ENCODE assay signal across 17 cellular contexts in genomic region chr3:152350139-152350538, GRCh38.
DNase-seq lines count a peak whose midpoint lies in the region; ATAC-seq, FAIRE-seq and TF ChIP-seq lines count a peak whose summit lies in the region.
"Had no signal": no experiment of that assay in that cellular context is flagged by ENCODE, and none has a peak within 500 bp of the region (broad histone marks: within the 10 kb centered on the region; RNA-seq: fewer than 3 reads in every experiment).

No MANE protein-coding gene starts in this region.

- H3F3A ChIP-seq in GM23338 (replicated peaks; ENCODE audit: low read depth) (no peaks in the 10 kb centered on the region), SU-DHL-6 (ENCODE audit: insufficient read depth) (peaks cover 39% of the 10 kb centered on the region)

- H3K27ac ChIP-seq in A549 = no peak overlapping the region
- H3K27ac ChIP-seq in GM23338 (ENCODE audit: low read depth) = no peak overlapping the region
- H3K27ac ChIP-seq in SU-DHL-6 (ENCODE audit: low read depth, low read length) = peak overlapping the region; percentile 17; the same call in 1 of the 2 replicates
- H3K27ac ChIP-seq in keratinocyte (ENCODE audit: control insufficient read depth, insufficient read depth, low read length) = peak overlapping the region; percentile 85
- H3K27ac ChIP-seq: lower lobe of right lung had no signal

- TF ChIP-seq EP300 in A549 (IDR thresholded peaks at IDR 0.05) = no peak

- TF ChIP-seq RAD21 in A549 (conservative IDR thresholded peaks at IDR 0.05 in 1 of 2, IDR thresholded peaks at IDR 0.05 in 1 of 2) = no peak

- peaks cover 10% of the 10 kb centered on the region for H3K4me1 Mint-ChIP-seq in GM23338
- peaks cover 41% of the 10 kb centered on the region for H3K4me1 Mint-ChIP-seq in activated naive CD8-positive, alpha-beta T cell treated with anti-CD3 and anti-CD28 coated beads for 36 hours

- H3K9me2 ChIP-seq in GM23338 (ENCODE audit: insufficient read depth) = no peaks in the 10 kb centered on the region
- H3K9me2 ChIP-seq in SU-DHL-6 (replicated peaks; ENCODE audit: insufficient read depth, low read length) = no peaks in the 10 kb centered on the region

- DNase-seq in A549 (ENCODE audit: low read depth in 1 of 2, low spot score in 1 of 2) (no peak), GM23338 (ENCODE audit: low spot score) (peak; percentile 15), keratinocyte (ENCODE audit: low read depth, low spot score) (no peak), T1000 (lab: John Stamatoyannopoulos, UW) (no peak), NCI-H1930 (lab: John Stamatoyannopoulos, UW) (no peak), NCI-H1417 (lab: John Stamatoyannopoulos, UW) (no peak)
- no peak for DNase-seq in activated naive CD8-positive, alpha-beta T cell treated with anti-CD3 and anti-CD28 coated beads for 36 hours
- DNase-seq: aorta, lower lobe of right lung, NCI-H748 treated with DMSO at 0.1 percent for 48 hours, RPMI8226 had no signal

- H3K27me3 ChIP-seq in GM23338 (ENCODE audit: insufficient read depth) (no peaks in the 10 kb centered on the region), SU-DHL-6 (ENCODE audit: low read length) (no peaks in the 10 kb centered on the region), keratinocyte (ENCODE audit: control insufficient read depth, extremely low read depth, insufficient read depth, low read length) (no peaks in the 10 kb centered on the region)

- peaks cover 23% of the 10 kb centered on the region; the same call in 1 of the 2 replicates for H3K79me2 ChIP-seq in GM23338 (replicated peaks; ENCODE audit: insufficient read depth)
- peaks cover 100% of the 10 kb centered on the region for H3K79me2 ChIP-seq in SU-DHL-6 (ENCODE audit: insufficient read depth, low read length)
- peaks cover 56% of the 10 kb centered on the region for H3K79me2 ChIP-seq in keratinocyte (ENCODE audit: control insufficient read depth, insufficient read depth, low read length)

- H3K9me1 ChIP-seq in keratinocyte (ENCODE audit: control insufficient read depth, extremely low read depth, insufficient read depth, low read length) = no peaks in the 10 kb centered on the region

- no peaks in the 10 kb centered on the region for H3K27me3 Mint-ChIP-seq in GM23338 (ENCODE audit: insufficient read depth, low read depth, poor library complexity)
- H3K27me3 Mint-ChIP-seq in activated naive CD8-positive, alpha-beta T cell treated with anti-CD3 and anti-CD28 coated beads for 36 hours = no peaks in the 10 kb centered on the region
- H3K27me3 Mint-ChIP-seq: natural killer cell treated with Interleukin-12 subunit alpha and Interleukin-12 subunit beta and Interleukin-15 and Interleukin-18, amount 100 ng/mL, for 72 hours had no signal

- H3K36me3 Mint-ChIP-seq in GM23338 (ENCODE audit: low read depth) = no peaks in the 10 kb centered on the region
- peaks cover 38% of the 10 kb centered on the region for H3K36me3 Mint-ChIP-seq in activated naive CD8-positive, alpha-beta T cell treated with anti-CD3 and anti-CD28 coated beads for 36 hours

- CTCF ChIA-PET in A549 (lab: Yijun Ruan, JAX) = no interaction called here

- no peak for FAIRE-seq in A549 (lab: Jason Lieb, UNC)
- no peak for FAIRE-seq in keratinocyte (lab: Jason Lieb, UNC)
- FAIRE-seq: colon, endometrium, G401.6 had no signal

- no peak overlapping the region for H3K4me3 Mint-ChIP-seq in GM23338
- no peak overlapping the region for H3K4me3 Mint-ChIP-seq in activated naive CD8-positive, alpha-beta T cell treated with anti-CD3 and anti-CD28 coated beads for 36 hours
- H3K4me3 Mint-ChIP-seq: natural killer cell treated with Interleukin-12 subunit alpha and Interleukin-12 subunit beta and Interleukin-15 and Interleukin-18, amount 100 ng/mL, for 72 hours; T-helper 1 cell treated with Interleukin-12 subunit alpha and Interleukin-12 subunit beta and Interleukin-4 antibody, amounts not matched to agents 30 μg/mL and 1 μg/mL, for 36 hours had no signal

- peak in 1 of 2 experiments; percentile 39; a peak in 3 of 6 replicates for ATAC-seq in A549
- no peak for ATAC-seq in GM23338
- ATAC-seq: lower lobe of right lung; natural killer cell treated with Interleukin-12 subunit alpha and Interleukin-12 subunit beta and Interleukin-15 and Interleukin-18, amount 100 ng/mL, for 72 hours had no signal

- no peaks in the 10 kb centered on the region for H3K36me3 ChIP-seq in GM23338 (ENCODE audit: insufficient read depth)
- H3K36me3 ChIP-seq in SU-DHL-6 (ENCODE audit: low read length) = peaks cover 24% of the 10 kb centered on the region
- peaks cover 0 to 3% of the 10 kb centered on the region in 2 experiments for H3K36me3 ChIP-seq in keratinocyte (ENCODE audit: control insufficient read depth in 2 of 2, extremely low read depth in 1 of 2, insufficient read depth in 2 of 2, low read length in 2 of 2)
- H3K36me3 ChIP-seq: lower lobe of right lung had no signal

- H4K20me1 ChIP-seq in GM23338 (replicated peaks; ENCODE audit: insufficient read depth) (no peaks in the 10 kb centered on the region), SU-DHL-6 (ENCODE audit: low read depth, low read length) (peaks cover 13% of the 10 kb centered on the region; the same call in 1 of the 2 replicates), keratinocyte (ENCODE audit: control insufficient read depth, extremely low read depth, insufficient read depth, low read length) (no peaks in the 10 kb centered on the region)

- H3K9me3 Mint-ChIP-seq in GM23338 = no peaks in the 10 kb centered on the region
- H3K9me3 Mint-ChIP-seq in activated naive CD8-positive, alpha-beta T cell treated with anti-CD3 and anti-CD28 coated beads for 36 hours = peaks cover 6% of the 10 kb centered on the region
- H3K9me3 Mint-ChIP-seq: natural killer cell treated with Interleukin-12 subunit alpha and Interleukin-12 subunit beta and Interleukin-15 and Interleukin-18, amount 100 ng/mL, for 72 hours; T-helper 1 cell treated with Interleukin-12 subunit alpha and Interleukin-12 subunit beta and Interleukin-4 antibody, amounts not matched to agents 30 μg/mL and 1 μg/mL, for 36 hours had no signal

- POLR2A ChIA-PET in A549 (lab: Yijun Ruan, JAX) = no interaction called here

- no peak overlapping the region for H3K4me3 ChIP-seq in A549
- no peak overlapping the region for H3K4me3 ChIP-seq in GM23338
- no peak overlapping the region for H3K4me3 ChIP-seq in SU-DHL-6 (ENCODE audit: insufficient read depth, low read length, poor library complexity, severe bottlenecking)
- no peak overlapping the region for H3K4me3 ChIP-seq in keratinocyte (ENCODE audit: control insufficient read depth in 2 of 3, extremely low read depth in 1 of 3, insufficient read depth in 2 of 3, low read depth in 1 of 3, low read length in 3 of 3)
- H3K4me3 ChIP-seq: lower lobe of right lung had no signal

- no peak overlapping the region for H3K27ac Mint-ChIP-seq in GM23338
- H3K27ac Mint-ChIP-seq in activated naive CD8-positive, alpha-beta T cell treated with anti-CD3 and anti-CD28 coated beads for 36 hours = no peak overlapping the region
- H3K27ac Mint-ChIP-seq: natural killer cell treated with Interleukin-12 subunit alpha and Interleukin-12 subunit beta and Interleukin-15 and Interleukin-18, amount 100 ng/mL, for 72 hours; T-helper 1 cell treated with Interleukin-12 subunit alpha and Interleukin-12 subunit beta and Interleukin-4 antibody, amounts not matched to agents 30 μg/mL and 1 μg/mL, for 36 hours had no signal

- TF ChIP-seq POLR2A in A549 (IDR thresholded peaks at IDR 0.05; ENCODE audit: low read length) = no peak

- H3K4me2 ChIP-seq in A549 (peak overlapping the region; percentile 41), GM23338 (no peak overlapping the region), SU-DHL-6 (ENCODE audit: low read depth, low read length, poor library complexity, severe bottlenecking) (peak overlapping the region; percentile 20), keratinocyte (ENCODE audit: control insufficient read depth, extremely low read depth, insufficient read depth, low read depth, low read length) (peak overlapping the region; percentile 71)

- dilution Hi-C loops in keratinocyte (cut with MboI; ENCODE audit: extremely low pct_ligation_motif_present, low sequenced_read_pairs) = no loop called here

- TF ChIP-seq CTCF in A549 (IDR thresholded peaks at IDR 0.05) (no peak), GM23338 (conservative IDR thresholded peaks at IDR 0.05; ENCODE audit: low read depth in 2 of 2) (no peak), SU-DHL-6 (IDR thresholded peaks at IDR 0.05; ENCODE audit: insufficient read depth, low read length, poor library complexity, severe bottlenecking) (no peak), keratinocyte (optimal IDR thresholded peaks at IDR 0.05 in 1 of 3, IDR thresholded peaks at IDR 0.05 in 1 of 3, conservative IDR thresholded peaks at IDR 0.05 in 1 of 3; ENCODE audit: extremely low read depth in 1 of 3, insufficient read depth in 2 of 3, low read length in 3 of 3) (no peak)

- H3K9ac ChIP-seq in SU-DHL-6 (ENCODE audit: low read length) = no peak overlapping the region
- no peak overlapping the region for H3K9ac ChIP-seq in keratinocyte (ENCODE audit: control insufficient read depth, extremely low read depth, insufficient read depth, low read length)

- H3K4me1 ChIP-seq in A549 (peaks cover 34% of the 10 kb centered on the region), GM23338 (ENCODE audit: insufficient read depth) (no peaks in the 10 kb centered on the region; the same call in 1 of the 2 replicates), keratinocyte (ENCODE audit: control insufficient read depth, extremely low read depth, insufficient read depth, low read length) (peaks cover 26% of the 10 kb centered on the region)

- no peaks in the 10 kb centered on the region for H3K9me3 ChIP-seq in A549
- no peaks in the 10 kb centered on the region for H3K9me3 ChIP-seq in SU-DHL-6 (ENCODE audit: insufficient read depth, low read length)
- no peaks in the 10 kb centered on the region for H3K9me3 ChIP-seq in keratinocyte (ENCODE audit: control insufficient read depth, low read depth, low read length)
- H3K9me3 ChIP-seq: lower lobe of right lung had no signal

- H2AFZ ChIP-seq in GM23338 (no peak overlapping the region), SU-DHL-6 (ENCODE audit: low read depth, low read length, severe bottlenecking) (no peak overlapping the region), keratinocyte (ENCODE audit: control insufficient read depth, low read length) (no peak overlapping the region)

TF ChIP-seq in A549, 52 proteins besides CTCF, POLR2A, EP300 and RAD21 (continues in another document):
- TF ChIP-seq EHMT2 (IDR thresholded peaks at IDR 0.05; ENCODE audit: low read depth) = no peak
- TF ChIP-seq RFX5 (IDR thresholded peaks at IDR 0.05) = no peak
- TF ChIP-seq FOSL2 (IDR thresholded peaks at IDR 0.05) = no peak
- peak; percentile 44; the same call in 1 of the 2 replicates for TF ChIP-seq FOSL2 (CRISPR knock-in tag; IDR thresholded peaks at IDR 0.05)
- no peak for TF ChIP-seq PHF8 (IDR thresholded peaks at IDR 0.05; ENCODE audit: borderline replicate concordance, low read depth)

TF ChIP-seq in GM23338, 12 proteins besides CTCF, POLR2A, EP300 and RAD21 (continues in another document):
- TF ChIP-seq EZH2phosphoT487 (IDR thresholded peaks at IDR 0.05; ENCODE audit: unreplicated experiment) (no peak), ZNF331 (CRISPR knock-in tag; IDR thresholded peaks at IDR 0.05; ENCODE audit: low read depth) (no peak), ZNF114 (CRISPR knock-in tag; IDR thresholded peaks at IDR 0.05) (no peak), CREB1 (CRISPR knock-in tag; IDR thresholded peaks at IDR 0.05; ENCODE audit: low read depth) (no peak), NANOG (IDR thresholded peaks at IDR 0.05; ENCODE audit: borderline replicate concordance) (no peak), POLR2AphosphoS5 (IDR thresholded peaks at IDR 0.05; ENCODE audit: low read depth) (no peak)

Comparison
In these comparisons a context has a peak if more than half of its experiments do, and no peak if none do; other contexts are left out.
1. H3K27ac ChIP-seq: peak in SU-DHL-6 (single experiment) and keratinocyte (single experiment); none in A549 (0 of 2) and GM23338 (single experiment).